In genomic region chr7:98755138-98755898, GRCh38 we compare ENCODE assay signal across 12 cellular contexts.
DNase-seq lines count a peak whose midpoint lies in the region; ATAC-seq and TF ChIP-seq lines count a peak whose summit lies in the region.
"Had no signal": no experiment of that assay in that cellular context is flagged by ENCODE, and none has a peak within 500 bp of the region (broad histone marks: within the 10 kb centered on the region; RNA-seq: fewer than 3 reads in every experiment).

No MANE protein-coding gene starts in this region.

- peaks cover 6% of the 10 kb centered on the region; the same call in 1 of the 2 replicates for H3K27me3 ChIP-seq in PC-3 (ENCODE audit: low read length)
- no peaks in the 10 kb centered on the region for H3K27me3 ChIP-seq in right cardiac atrium (ENCODE audit: control insufficient read depth, insufficient read depth)

- intact Hi-C loops in PC-3 (cut with micrococcal nuclease) = no loop called here
- intact Hi-C loops in right cardiac atrium (cut with DNase I) = loop anchor here (2.0 to 10.0 kb wide), 3 partner anchors 82 to 89 kb away; no protein-coding TSS in a partner anchor

- 52% methylated on average over 10 of the region's 10 CpGs for WGBS in right cardiac atrium

- peak; percentile 19 for TF ChIP-seq CTCF in GM12864 (IDR thresholded peaks at IDR 0.05; ENCODE audit: low read depth, low read length, missing control alignments)
- TF ChIP-seq CTCF in PC-3 (conservative IDR thresholded peaks at IDR 0.05; ENCODE audit: low read depth, low read length) = peak; percentile 18; the same call in 1 of the 2 replicates

- CTCF ChIA-PET in PC-3 (lab: Charles Lee) = no interaction called here

- H3K4me1 ChIP-seq in PC-3 (ENCODE audit: insufficient read depth, low read length) = no peaks in the 10 kb centered on the region
- H3K4me1 ChIP-seq in right cardiac atrium (ENCODE audit: control insufficient read depth, insufficient read depth, low read length) = no peaks in the 10 kb centered on the region

- H3K79me2 ChIP-seq in PC-3 (ENCODE audit: low read length) = no peaks in the 10 kb centered on the region

- H3K4me3 ChIP-seq in GM12864 (ENCODE audit: low read depth, low read length) = no peak overlapping the region
- no peak overlapping the region for H3K4me3 ChIP-seq in PC-3 (ENCODE audit: low read length)
- H3K4me3 ChIP-seq in right cardiac atrium (ENCODE audit: low read length) = no peak overlapping the region
- H3K4me3 ChIP-seq: lung had no signal

- no peak overlapping the region for H3K9ac ChIP-seq in PC-3 (ENCODE audit: low read length)

- no peak overlapping the region for H3K4me2 ChIP-seq in PC-3 (ENCODE audit: low read length)

- peak; percentile 8 for DNase-seq in COR-L47 (lab: John Stamatoyannopoulos, UW)
- no peak for DNase-seq in GM12864 (ENCODE audit: low read depth)
- DNase-seq in PC-3 = no peak
- DNase-seq in right cardiac atrium = peak in 1 of 3 donors; percentile 37
- no peak for DNase-seq in A172 (ENCODE audit: low spot score)
- DNase-seq in SK-N-DZ (ENCODE audit: low spot score) = no peak
- no peak for DNase-seq in NCI-H526 treated with DMSO at 0.1 percent for 48 hours (lab: John Stamatoyannopoulos, UW)
- DNase-seq in DMS114 treated with DMSO at 0.1 percent for 48 hours (lab: John Stamatoyannopoulos, UW; ENCODE audit: unreplicated experiment) = no peak
- DNase-seq: hypothalamus, NCI-H226 had no signal

- no TSS peak for BruUV-seq in PC-3 (replicated peaks; lab: Mats Ljungman, UMichigan)

- no peak for ATAC-seq in PC-3
- ATAC-seq in right cardiac atrium = peak; percentile 60 to 69

- no peaks in the 10 kb centered on the region for H3K9me3 ChIP-seq in PC-3 (ENCODE audit: low read length)
- no peaks in the 10 kb centered on the region for H3K9me3 ChIP-seq in right cardiac atrium (ENCODE audit: control insufficient read depth, low read length)

- POLR2A ChIA-PET in PC-3 (lab: Charles Lee; ENCODE audit: unreplicated experiment) = no interaction called here

- no peaks in the 10 kb centered on the region for H3K9me2 ChIP-seq in PC-3 (replicated peaks; ENCODE audit: low read length)

- H3F3A ChIP-seq in PC-3 (ENCODE audit: low read length, unreplicated experiment) = no peaks in the 10 kb centered on the region

- no peaks in the 10 kb centered on the region for H4K20me1 ChIP-seq in PC-3 (ENCODE audit: low read length)

- H3K27ac ChIP-seq in PC-3 (ENCODE audit: low read length) = no peak overlapping the region
- H3K27ac ChIP-seq in right cardiac atrium (ENCODE audit: low read length) = no peak overlapping the region
- H3K27ac ChIP-seq: epithelial cell of prostate had no signal

- H3K36me3 ChIP-seq in PC-3 (ENCODE audit: low read depth, low read length) = no peaks in the 10 kb centered on the region

- H2AFZ ChIP-seq in PC-3 (ENCODE audit: low read length) = no peak overlapping the region
